In genomic region chr6:30258204-30258603, GRCh38 we compare ENCODE assay signal across 15 cellular contexts. TPM values are rescaled to one million over a fixed set of nuclear protein-coding genes. Genes with fewer than 3 reads are reported as not detected.
A peak's percentile ranks its signal among the peaks of the same experiment; 100 is the strongest.
DNase-seq lines count a peak whose midpoint lies in the region; ATAC-seq, FAIRE-seq and TF ChIP-seq lines count a peak whose summit lies in the region.
"Had no signal": no experiment of that assay in that cellular context is flagged by ENCODE, and none has a peak within 500 bp of the region (broad histone marks: within the 10 kb centered on the region; RNA-seq: fewer than 3 reads in every experiment).

No MANE protein-coding gene starts in this region.

- RAD21 ChIA-PET in HCT116 (lab: Charles Lee; ENCODE audit: low non-redundant PET in 1 of 2, low total read pairs in 2 of 2, uncharacterized antibody in 2 of 2, unreplicated experiment in 2 of 2) = no interaction called here
- RAD21 ChIA-PET in GM12878 (lab: Charles Lee; ENCODE audit: unreplicated experiment) = no interaction called here

- H3K9me3 Mint-ChIP-seq in activated CD8-positive, alpha-beta T cell treated with anti-CD3 and anti-CD28 coated beads for 36 hours = no peaks in the 10 kb centered on the region
- H3K9me3 Mint-ChIP-seq in activated CD8-positive, alpha-beta T cell treated with anti-CD3 and anti-CD28 coated beads, Interleukin-2, amount 10 ng/mL, durations not matched to agents 7 days and 5 days (ENCODE audit: insufficient read depth) = no peaks in the 10 kb centered on the region
- H3K9me3 Mint-ChIP-seq in neural crest cell = peaks cover 3% of the 10 kb centered on the region

- in situ Hi-C loops in GM12878 (cut with MboI) = no loop called here

- H3K9me3 ChIP-seq in HCT116 (ENCODE audit: control insufficient read depth in 1 of 2, insufficient read depth in 1 of 2, low read depth in 1 of 2, low read length in 2 of 2) (no peaks in the 10 kb centered on the region), GM12878 (replicated peaks; ENCODE audit: control insufficient read depth, insufficient read depth, low read length) (no peaks in the 10 kb centered on the region)
- H3K9me3 ChIP-seq: SK-N-SH had no signal

- H3K9me2 ChIP-seq in HCT116 (ENCODE audit: insufficient read depth) = no peaks in the 10 kb centered on the region
- H3K9me2 ChIP-seq: SK-N-SH had no signal

- WGBS in GM12878 (ENCODE audit: insufficient coverage, insufficient replicate concordance, low lambda C conversion rate, missing lambda C conversion rate) = 34% methylated on average over 3 of the region's 3 CpGs

- SMC1A ChIA-PET in GM12878 (lab: Charles Lee; ENCODE audit: uncharacterized antibody, unreplicated experiment) = interaction anchor here (1.7 to 1.8 kb wide), 2 partner anchors 19 to 39 kb away, joined by 5 to 7 read pairs; no protein-coding TSS in a partner anchor

- no peak overlapping the region for H3K4me3 ChIP-seq in HCT116 (replicated peaks in 1 of 2; ENCODE audit: low read depth in 1 of 2, low read length in 2 of 2)
- no peak overlapping the region for H3K4me3 ChIP-seq in GM12878

- no peak for TF ChIP-seq EP300 in GM12878 (IDR thresholded peaks at IDR 0.05; ENCODE audit: borderline replicate concordance in 1 of 2, control insufficient read depth in 1 of 2, low read depth in 2 of 2, low read length in 2 of 2)

- no peak for FAIRE-seq in GM12878 (lab: Jason Lieb, UNC)
- FAIRE-seq: bronchial epithelial cell, D721Med had no signal

- H3K27ac ChIP-seq in HCT116 (ENCODE audit: low read depth, low read length) (no peak overlapping the region), GM12878 (ENCODE audit: control insufficient read depth, insufficient read depth) (no peak overlapping the region)

- peaks cover 18% of the 10 kb centered on the region for H3K4me1 Mint-ChIP-seq in activated CD8-positive, alpha-beta T cell treated with anti-CD3 and anti-CD28 coated beads for 36 hours (ENCODE audit: low read depth)
- H3K4me1 Mint-ChIP-seq in activated CD8-positive, alpha-beta T cell treated with anti-CD3 and anti-CD28 coated beads, Interleukin-2, amount 10 ng/mL, durations not matched to agents 7 days and 5 days (ENCODE audit: low read depth) = peaks cover 21% of the 10 kb centered on the region
- H3K4me1 Mint-ChIP-seq in neural crest cell = peaks cover 10% of the 10 kb centered on the region

- H3K4me2 ChIP-seq in HCT116 (ENCODE audit: low read length) = no peak overlapping the region
- no peak overlapping the region for H3K4me2 ChIP-seq in GM12878 (ENCODE audit: control insufficient read depth, insufficient read depth)

- no peaks in the 10 kb centered on the region for H3K36me3 ChIP-seq in HCT116 (ENCODE audit: control insufficient read depth in 1 of 2, insufficient read depth in 2 of 2, low read length in 2 of 2)
- no peaks in the 10 kb centered on the region; a peak in 2 of 4 replicates for H3K36me3 ChIP-seq in GM12878 (ENCODE audit: control insufficient read depth in 2 of 2, insufficient read depth in 2 of 2, low read length in 1 of 2)

- H3K4me1 ChIP-seq in HCT116 (ENCODE audit: control insufficient read depth in 1 of 2, insufficient read depth in 2 of 2, low read length in 2 of 2) (peaks cover 0 to 4% of the 10 kb centered on the region in 2 experiments; a peak in 1 of 4 replicates), GM12878 (ENCODE audit: control insufficient read depth, insufficient read depth, low read length) (peaks cover 3% of the 10 kb centered on the region; the same call in 1 of the 2 replicates)

- peak; percentile 37 for ATAC-seq in activated CD8-positive, alpha-beta T cell treated with anti-CD3 and anti-CD28 coated beads for 36 hours
- no peak for ATAC-seq in activated CD8-positive, alpha-beta T cell treated with anti-CD3 and anti-CD28 coated beads, Interleukin-2, amount 10 ng/mL, durations not matched to agents 7 days and 5 days
- ATAC-seq in HCT116 = no peak
- no peak for ATAC-seq in GM12878
- ATAC-seq in HG03354 (IDR thresholded peaks at IDR 0.05; ENCODE audit: poor library complexity, severe bottlenecking, unreplicated experiment) = no peak

- TF ChIP-seq POLR2A in HCT116 (IDR thresholded peaks at IDR 0.05; ENCODE audit: borderline replicate concordance, extremely low read depth, insufficient read depth, insufficient read length) = no peak
- TF ChIP-seq POLR2A in GM12878 (IDR thresholded peaks at IDR 0.05; ENCODE audit: low read depth, low read length) = no peak

- H3K9ac ChIP-seq in HCT116 (ENCODE audit: low read length) (no peak overlapping the region), GM12878 (ENCODE audit: control insufficient read depth, insufficient read depth, low read length) (no peak overlapping the region)
- H3K9ac ChIP-seq: SK-N-SH had no signal

- POLR2A ChIA-PET in activated CD8-positive, alpha-beta T cell treated with anti-CD3 and anti-CD28 coated beads for 36 hours (lab: Charles Lee) = no interaction called here
- POLR2A ChIA-PET in activated CD8-positive, alpha-beta T cell treated with anti-CD3 and anti-CD28 coated beads, Interleukin-2, amount 10 ng/mL, durations not matched to agents 7 days and 5 days (lab: Charles Lee) = no interaction called here
- POLR2A ChIA-PET in HCT116 (lab: Charles Lee) (no interaction called here), GM12878 (lab: Charles Lee) (interaction anchor here (1.2 kb wide), 1 partner anchor 30 kb away, joined by 3 read pairs; no protein-coding TSS in a partner anchor)

- H3K36me3 Mint-ChIP-seq in activated CD8-positive, alpha-beta T cell treated with anti-CD3 and anti-CD28 coated beads for 36 hours (ENCODE audit: low read depth) = peaks cover 11% of the 10 kb centered on the region
- H3K36me3 Mint-ChIP-seq in activated CD8-positive, alpha-beta T cell treated with anti-CD3 and anti-CD28 coated beads, Interleukin-2, amount 10 ng/mL, durations not matched to agents 7 days and 5 days (ENCODE audit: low read depth) = no peaks in the 10 kb centered on the region
- peaks cover 2% of the 10 kb centered on the region for H3K36me3 Mint-ChIP-seq in neural crest cell (ENCODE audit: low read depth)

- no TSS peak for BruUV-seq in HCT116 (replicated peaks; lab: Mats Ljungman, UMichigan)
- no TSS peak for BruUV-seq in GM12878 (replicated peaks; lab: Mats Ljungman, UMichigan)

- CTCF ChIA-PET in activated CD8-positive, alpha-beta T cell treated with anti-CD3 and anti-CD28 coated beads for 36 hours (lab: Charles Lee) = interaction anchor here (2.3 kb wide), 1 partner anchor 39 kb away, joined by 9 read pairs; no protein-coding TSS in a partner anchor
- CTCF ChIA-PET in activated CD8-positive, alpha-beta T cell treated with anti-CD3 and anti-CD28 coated beads, Interleukin-2, amount 10 ng/mL, durations not matched to agents 7 days and 5 days (lab: Charles Lee) = interaction anchor here (0.7 to 2.0 kb wide), 2 partner anchors 39 to 129 kb away, joined by 3 to 7 read pairs; no protein-coding TSS in a partner anchor
- CTCF ChIA-PET in HCT116 (lab: Charles Lee) = no interaction called here
- CTCF ChIA-PET in GM12878 (lab: Yijun Ruan, JAX) = interaction anchor here (0.9 kb wide), 1 partner anchor 657 kb away, joined by 3 read pairs; no protein-coding TSS in a partner anchor

- intact Hi-C loops in activated CD8-positive, alpha-beta T cell treated with anti-CD3 and anti-CD28 coated beads for 36 hours (cut with micrococcal nuclease) = loop anchor here (2.0 kb wide), 1 partner anchor 39 kb away; no protein-coding TSS in a partner anchor
- intact Hi-C loops in HCT116 (cut with micrococcal nuclease) (no loop called here), GM12878 (cut with micrococcal nuclease; ENCODE audit: unreplicated experiment) (no loop called here)

- H4K20me1 ChIP-seq in HCT116 (ENCODE audit: insufficient read depth) (no peaks in the 10 kb centered on the region), GM12878 (ENCODE audit: control insufficient read depth, insufficient read depth) (no peaks in the 10 kb centered on the region)

- no peak overlapping the region for H3K4me3 Mint-ChIP-seq in activated CD8-positive, alpha-beta T cell treated with anti-CD3 and anti-CD28 coated beads for 36 hours
- H3K4me3 Mint-ChIP-seq in activated CD8-positive, alpha-beta T cell treated with anti-CD3 and anti-CD28 coated beads, Interleukin-2, amount 10 ng/mL, durations not matched to agents 7 days and 5 days = no peak overlapping the region
- peak overlapping the region; percentile 9 for H3K4me3 Mint-ChIP-seq in neural crest cell

- no peak for TF ChIP-seq CTCF in activated CD8-positive, alpha-beta T cell treated with anti-CD3 and anti-CD28 coated beads for 36 hours (IDR thresholded peaks at IDR 0.05)
- TF ChIP-seq CTCF in HCT116 (IDR thresholded peaks at IDR 0.05 in 2 of 3, conservative IDR thresholded peaks at IDR 0.05 in 1 of 3; ENCODE audit: borderline replicate concordance in 1 of 3, insufficient read depth in 1 of 3, low read depth in 2 of 3, low read length in 2 of 3) (no peak), GM12878 (IDR thresholded peaks at IDR 0.05 in 2 of 3, conservative IDR thresholded peaks at IDR 0.05 in 1 of 3; ENCODE audit: control insufficient read depth in 2 of 3, extremely low read depth in 1 of 3, insufficient read depth in 1 of 3, low read depth in 3 of 3, low read length in 3 of 3) (no peak), neural crest cell (conservative IDR thresholded peaks at IDR 0.05) (no peak)

- peak; percentile 18 for DNase-seq in activated CD8-positive, alpha-beta T cell treated with anti-CD3 and anti-CD28 coated beads for 36 hours
- no peak for DNase-seq in activated CD8-positive, alpha-beta T cell treated with anti-CD3 and anti-CD28 coated beads, Interleukin-2, amount 10 ng/mL, durations not matched to agents 7 days and 5 days
- DNase-seq in HCT116 (ENCODE audit: low read depth, low spot score) (no peak), GM12878 (ENCODE audit: low read depth, low spot score) (no peak), neural crest cell (ENCODE audit: low read depth, low spot score) (no peak), NOMO-1 (lab: John Stamatoyannopoulos, UW; ENCODE audit: unreplicated experiment in 2 of 2) (no peak)
- DNase-seq in effector CD8-positive, alpha-beta T cell (lab: John Stamatoyannopoulos, UW) = no peak
- DNase-seq: ACHN, foreskin melanocyte, NCI-H1105 treated with DMSO at 0.1 percent for 48 hours, NCI-H2227 treated with DMSO at 0.1 percent for 48 hours, SK-N-SH had no signal

- H3K27ac Mint-ChIP-seq in activated CD8-positive, alpha-beta T cell treated with anti-CD3 and anti-CD28 coated beads for 36 hours = peak overlapping the region; percentile 7
- H3K27ac Mint-ChIP-seq in activated CD8-positive, alpha-beta T cell treated with anti-CD3 and anti-CD28 coated beads, Interleukin-2, amount 10 ng/mL, durations not matched to agents 7 days and 5 days = no peak overlapping the region
- no peak overlapping the region for H3K27ac Mint-ChIP-seq in neural crest cell (ENCODE audit: unreplicated experiment)

- H3K27me3 ChIP-seq in HCT116 (ENCODE audit: insufficient read depth, low read length) = no peaks in the 10 kb centered on the region
- no peaks in the 10 kb centered on the region; a peak in 1 of 4 replicates for H3K27me3 ChIP-seq in GM12878 (replicated peaks in 1 of 2; ENCODE audit: control insufficient read depth in 2 of 2, insufficient read depth in 2 of 2, low read length in 1 of 2)

- H3K27me3 Mint-ChIP-seq in activated CD8-positive, alpha-beta T cell treated with anti-CD3 and anti-CD28 coated beads for 36 hours = no peaks in the 10 kb centered on the region
- H3K27me3 Mint-ChIP-seq in activated CD8-positive, alpha-beta T cell treated with anti-CD3 and anti-CD28 coated beads, Interleukin-2, amount 10 ng/mL, durations not matched to agents 7 days and 5 days (ENCODE audit: low read depth) = peaks cover 14% of the 10 kb centered on the region
- H3K27me3 Mint-ChIP-seq in neural crest cell (ENCODE audit: low read depth) = peaks cover 15% of the 10 kb centered on the region

- TF ChIP-seq RAD21 in HCT116 (IDR thresholded peaks at IDR 0.05; ENCODE audit: low read depth) (no peak), GM12878 (IDR thresholded peaks at IDR 0.05; ENCODE audit: insufficient read depth, low read depth, low read length) (no peak)

- H2AFZ ChIP-seq in HCT116 (ENCODE audit: low read depth, low read length, poor library complexity, severe bottlenecking) (peak overlapping the region; percentile 69), GM12878 (ENCODE audit: control insufficient read depth, low read depth, low read length) (0 out of 2 replicates have a peak overlapping the region, but pooled peaks have one; percentile 3)

- H3K79me2 ChIP-seq in HCT116 (ENCODE audit: insufficient read depth, low read length) = no peaks in the 10 kb centered on the region
- peaks cover 1% of the 10 kb centered on the region; the same call in 1 of the 2 replicates for H3K79me2 ChIP-seq in GM12878 (ENCODE audit: control insufficient read depth, insufficient read depth, low read length)

RNA-seq across cellular contexts. Expression of gene TRIM26, which starts 45.0 kb away (rescaled TPM):
- total RNA-seq in activated CD8-positive, alpha-beta T cell treated with anti-CD3 and anti-CD28 coated beads for 36 hours = 10 to 100 TPM; 43.4 to 45.0 TPM
- total RNA-seq in activated CD8-positive, alpha-beta T cell treated with anti-CD3 and anti-CD28 coated beads, Interleukin-2, amount 10 ng/mL, durations not matched to agents 7 days and 5 days = 10 to 100 TPM; 78.0 to 86.4 TPM
- total RNA-seq in HCT116 (2021; ENCODE audit: unreplicated experiment) (32.2 TPM), GM12878 (2014; rRNA removed) (62.4 and 73.5 TPM in 2 replicates), GM12878 (2014; rRNA removed; fragmentation: Illumina TruSeq; extraction: Trizol) (39.2 and 43.9 TPM in 2 replicates), GM12878 (2021) (76.4 and 79.6 TPM in 2 replicates), neural crest cell (36.2 and 36.5 TPM in 2 replicates)
- 26.2 and 27.9 TPM in 2 replicates for polyA plus RNA-seq in HCT116 (2012)
- 43.0 and 46.6 TPM in 2 replicates for total RNA-seq in GM12878 (2013; cell fraction: nucleolus; rRNA removed)
- 39.1 TPM for polyA plus RNA-seq in GM12878 (2011; ENCODE audit: low read depth)
- polyA plus RNA-seq in GM12878 (2011; rRNA removed) (35.6 and 57.3 TPM in 2 replicates), GM12878 (2014; fragmentation: Illumina TruSeq; extraction: Trizol) (57.6 and 72.4 TPM in 2 replicates), GM12878 (2014; fragmentation: Nextera tagmentation; extraction: Ambion mirVana) (10 to 100 TPM; 13.1 to 18.2 TPM), GM12878 (2014; rRNA removed) (56.5 and 67.5 TPM in 2 replicates), GM12878 (2016; fragmentation: Nextera tagmentation; extraction: Ambion mirVana) (10 to 100 TPM; 69.9 to 75.3 TPM)
- polyA plus RNA-seq in GM12878 (2011; cell fraction: cytosol; rRNA removed) = 58.1 and 59.0 TPM in 2 replicates
- polyA plus RNA-seq in GM12878 (2011; cell fraction: nucleus; rRNA removed) = 62.3 and 84.6 TPM in 2 replicates
- polyA plus RNA-seq in GM12878 (2012) = 35.8 and 51.5 TPM in 2 replicates
- 45.0 and 62.8 TPM in 2 replicates for polyA minus RNA-seq in GM12878 (2011; rRNA and poly(A)+ RNA removed)
- polyA minus RNA-seq in GM12878 (2011; cell fraction: cytosol; rRNA and poly(A)+ RNA removed) = 17.9 and 27.3 TPM in 2 replicates
- polyA minus RNA-seq in GM12878 (2011; cell fraction: nucleus; rRNA and poly(A)+ RNA removed) = 15.7 and 26.6 TPM in 2 replicates
